In genomic region chr12:42237853-42238239, GRCh38 we compare ENCODE assay signal across 8 cellular contexts. TPM values are rescaled to one million over a fixed set of nuclear protein-coding genes. Genes with fewer than 3 reads are reported as not detected.
DNase-seq lines count a peak whose midpoint lies in the region; ATAC-seq and TF ChIP-seq lines count a peak whose summit lies in the region.

No MANE protein-coding gene starts in this region.

- in situ Hi-C loops in mammary epithelial cell (cut with MboI; ENCODE audit: low sequenced_read_pairs in 2 of 2), result no loop called here

- H3K9ac ChIP-seq in HUES6 (ENCODE audit: low read length), result peak overlapping the region; percentile 58
- peak overlapping the region; percentile 74 for H3K9ac ChIP-seq in mammary epithelial cell (ENCODE audit: insufficient read depth, low read length)

- CTCF ChIA-PET in mammary epithelial cell (lab: Charles Lee; ENCODE audit: low non-redundant PET), result no interaction called here

- DNase-seq in BE2C (no peak), mammary epithelial cell (no peak), NCI-H1105 (lab: John Stamatoyannopoulos, UW) (no peak), posterior vena cava (ENCODE audit: low spot score) (no peak), epidermal melanocyte (ENCODE audit: insufficient read length, low spot score) (no peak)

- H3K27me3 ChIP-seq in BE2C (no peaks in the 10 kb centered on the region), HUES6 (ENCODE audit: control insufficient read depth, insufficient read depth, low read length) (peaks cover 78% of the 10 kb centered on the region), mammary epithelial cell (ENCODE audit: insufficient read depth, low read length) (no peaks in the 10 kb centered on the region), mononuclear cell (ENCODE audit: insufficient read depth, low read length) (no peaks in the 10 kb centered on the region)

- no peak overlapping the region for H3K27ac ChIP-seq in HUES6 (ENCODE audit: low read depth, low read length)
- H3K27ac ChIP-seq in mammary epithelial cell (ENCODE audit: insufficient read depth, low read depth, low read length), result peak overlapping the region; percentile 69

- no TSS peak for BruUV-seq in mammary epithelial cell (replicated peaks; lab: Mats Ljungman, UMichigan)

- ATAC-seq in GM19463 (IDR thresholded peaks at IDR 0.05; ENCODE audit: unreplicated experiment), result peak; percentile 23

- H4K20me1 ChIP-seq in mammary epithelial cell (ENCODE audit: insufficient read depth, low read length), result no peaks in the 10 kb centered on the region

- peak overlapping the region; percentile 77 for H2AFZ ChIP-seq in mammary epithelial cell (ENCODE audit: low read depth, low read length)

- intact Hi-C loops in mammary epithelial cell (cut with micrococcal nuclease), result loop anchor here (2.0 kb wide), 3 partner anchors 89 to 135 kb away; partner anchors contain the start of genes GXYLT1, PPHLN1 and ZCRB1
- intact Hi-C loops in posterior vena cava (cut with DNase I), result loop anchor here in 1 of 2 donors (10.0 kb wide), 1 partner anchor 93 kb away; the partner anchor contains the start of gene GXYLT1

- dilution Hi-C loops in mammary epithelial cell (cut with HindIII; ENCODE audit: low sequenced_read_pairs), result no loop called here

- peaks cover 38% of the 10 kb centered on the region for H3K79me2 ChIP-seq in mammary epithelial cell (ENCODE audit: insufficient read depth, low read length)

- H3K9me3 ChIP-seq in BE2C (no peaks in the 10 kb centered on the region), HUES6 (ENCODE audit: control insufficient read depth, insufficient read depth, low read depth, low read length) (no peaks in the 10 kb centered on the region), mammary epithelial cell (replicated peaks; ENCODE audit: insufficient read depth, low read length) (no peaks in the 10 kb centered on the region), mononuclear cell (ENCODE audit: low read depth, low read length) (no peaks in the 10 kb centered on the region)

- peaks cover 16% of the 10 kb centered on the region for H3K36me3 ChIP-seq in BE2C
- H3K36me3 ChIP-seq in HUES6 (ENCODE audit: control insufficient read depth, insufficient read depth, low read length), result no peaks in the 10 kb centered on the region
- H3K36me3 ChIP-seq in mammary epithelial cell (ENCODE audit: insufficient read depth, low read length), result peaks cover 1% of the 10 kb centered on the region

- no peaks in the 10 kb centered on the region for H3K4me1 ChIP-seq in BE2C
- peaks cover 21% of the 10 kb centered on the region for H3K4me1 ChIP-seq in HUES6 (ENCODE audit: control insufficient read depth, insufficient read depth, low read length)
- H3K4me1 ChIP-seq in mammary epithelial cell (ENCODE audit: insufficient read depth, low read length), result peaks cover 8% of the 10 kb centered on the region
- peaks cover 31% of the 10 kb centered on the region for H3K4me1 ChIP-seq in mononuclear cell (ENCODE audit: insufficient read depth, low read length)

- H3K4me2 ChIP-seq in mammary epithelial cell (ENCODE audit: insufficient read depth, low read depth, low read length), result peak overlapping the region; percentile 56

- 0% methylated on average over 23 of the region's 54 CpGs for WGBS in mammary epithelial cell (ENCODE audit: low coverage, missing lambda C conversion rate)

- no peak for TF ChIP-seq CTCF in BE2C (IDR thresholded peaks at IDR 0.05; ENCODE audit: low read depth, low read length)
- TF ChIP-seq CTCF in mammary epithelial cell (conservative IDR thresholded peaks at IDR 0.05 in 1 of 2, IDR thresholded peaks at IDR 0.05 in 1 of 2; ENCODE audit: extremely low read depth in 1 of 2, insufficient read depth in 1 of 2, low read depth in 1 of 2, low read length in 2 of 2), result no peak

- H3K4me3 ChIP-seq in BE2C (ENCODE audit: low read depth, low read length), result peak overlapping the region; percentile 71
- peak overlapping the region; percentile 68 for H3K4me3 ChIP-seq in HUES6 (ENCODE audit: low read depth, low read length)
- H3K4me3 ChIP-seq in mammary epithelial cell (replicated peaks in 1 of 3; ENCODE audit: insufficient read depth in 1 of 3, low read depth in 2 of 3, low read length in 3 of 3), result peak overlapping the region; percentile 48 to 77 (median 67)
- peak overlapping the region; percentile 83 for H3K4me3 ChIP-seq in mononuclear cell (ENCODE audit: low read length)

RNA-seq across cellular contexts. Expression of gene YAF2, which starts 0.2 kb away (rescaled TPM):
- 35.7 TPM for polyA plus RNA-seq in BE2C (2012; ENCODE audit: insufficient read depth, insufficient read length, low read depth)
- 10 to 100 TPM; 17.7 to 31.3 TPM for total RNA-seq in mammary epithelial cell
- 8.3 TPM for polyA plus RNA-seq in mammary epithelial cell
- polyA minus RNA-seq in mammary epithelial cell, result 21.8 TPM
- 74.3 TPM for total RNA-seq in mononuclear cell
- 10 to 100 TPM; 40.8 to 55.3 TPM for total RNA-seq in posterior vena cava
